1 cellular context compared by ENCODE assay signal in genomic region chr1:23539698-23540266, GRCh38.
TF ChIP-seq lines count a peak whose summit lies in the region.

No MANE protein-coding gene starts in this region.

TF ChIP-seq in K562, 482 proteins besides CTCF, POLR2A, EP300 and RAD21 (continued from another document):
- TF ChIP-seq CHAMP1 (IDR thresholded peaks at IDR 0.05): peak; percentile 83
- peak; percentile 45 to 82; a peak in 2 of 4 replicates for TF ChIP-seq TEAD1 (CRISPR knock-in tag; IDR thresholded peaks at IDR 0.05)
- TF ChIP-seq ID3 (CRISPR knock-in tag; IDR thresholded peaks at IDR 0.05): no peak
- peak; percentile 73 for TF ChIP-seq ID3 (tag; IDR thresholded peaks at IDR 0.05)
- TF ChIP-seq ZNF175 (CRISPR knock-in tag; IDR thresholded peaks at IDR 0.05; ENCODE audit: low read depth): no peak
- TF ChIP-seq MTA3 (IDR thresholded peaks at IDR 0.05; ENCODE audit: borderline replicate concordance): peak; percentile 98
- peak; percentile 95 for TF ChIP-seq RB1 (IDR thresholded peaks at IDR 0.05; ENCODE audit: low read depth)
- peak; percentile 93 for TF ChIP-seq PRDM10 (IDR thresholded peaks at IDR 0.05; ENCODE audit: partially characterized antibody)
- TF ChIP-seq ZMIZ1 (IDR thresholded peaks at IDR 0.05; ENCODE audit: low read depth in 2 of 2, low read length in 2 of 2): peak in 1 of 2 experiments; percentile 60; a peak in 1 of 4 replicates
- peak; percentile 90 for TF ChIP-seq MTA1 (IDR thresholded peaks at IDR 0.05; ENCODE audit: borderline replicate concordance)
- TF ChIP-seq THAP12 (CRISPR knock-in tag; IDR thresholded peaks at IDR 0.05): 0 out of 2 replicates have a peak, but pooled peaks have one; percentile 50
- no peak for TF ChIP-seq SNRNP70 (optimal IDR thresholded peaks at IDR 0.05; ENCODE audit: low read depth, low read length)
